25 cellular contexts compared by ENCODE assay signal in the genomic region with DNA sequence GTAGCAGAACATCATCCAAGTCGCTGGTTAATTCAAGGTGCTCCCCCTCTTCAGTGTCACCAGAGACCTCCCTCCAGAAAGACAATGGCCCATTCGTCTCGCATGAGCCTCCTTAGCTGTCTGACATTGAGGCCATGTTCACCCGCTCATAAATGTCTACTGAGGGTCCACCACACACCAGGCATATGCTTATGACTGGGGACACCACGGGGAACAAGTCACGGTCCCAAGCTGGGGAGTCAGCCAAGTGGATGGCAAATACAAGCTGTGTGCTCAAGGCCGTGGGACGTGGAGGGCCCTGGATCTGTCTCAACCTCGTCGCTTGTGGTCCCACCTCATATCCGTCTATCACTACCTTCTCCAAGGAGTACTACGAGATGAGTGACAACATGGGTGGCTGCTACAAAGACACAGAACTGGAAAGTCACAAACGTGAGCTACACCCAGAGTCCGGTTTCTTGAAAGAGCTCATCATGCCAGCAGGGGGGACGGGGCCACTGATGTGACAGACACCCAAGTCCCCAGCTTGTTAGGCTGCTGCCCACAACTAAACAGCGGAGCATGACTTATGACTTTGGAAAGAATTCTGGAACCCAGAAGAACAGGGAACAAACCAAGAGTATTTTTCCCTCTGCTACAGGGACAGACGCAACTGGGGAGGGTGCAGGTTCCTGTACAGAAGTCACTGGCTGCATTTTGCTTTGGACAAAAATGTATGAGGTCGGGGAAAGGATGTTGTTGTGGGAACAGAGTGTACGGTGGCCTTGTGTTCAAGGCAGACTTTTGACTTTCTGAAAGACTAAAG.
"Had no signal": no experiment of that assay in that cellular context is flagged by ENCODE, and none has a peak within 500 bp of the region (broad histone marks: within the 10 kb centered on the region; RNA-seq: fewer than 3 reads in every experiment).

No MANE protein-coding gene starts in this region.

- H3K27me3 ChIP-seq: colonic mucosa, dorsolateral prefrontal cortex, foreskin keratinocyte, pancreas, tibial artery had no signal

- H3K4me1 ChIP-seq: colonic mucosa, pancreas had no signal

- H3K4me3 ChIP-seq: colonic mucosa, dorsolateral prefrontal cortex, pancreas, prostate gland, smooth muscle cell, tibial artery had no signal

- DNase-seq: activated CD4-positive, alpha-beta memory T cell treated with anti-CD3 and anti-CD28 coated beads for 36 hours; activated CD4-positive, alpha-beta T cell treated with anti-CD3 and anti-CD28 coated beads for 48 hours; activated naive CD4-positive, alpha-beta T cell treated with Interleukin-2 at 50 U/mL for 16 hours; activated T-cell treated with anti-CD3 and anti-CD28 coated beads for 4 hours; activated T-cell treated with anti-CD3 and anti-CD28 coated beads, Interleukin-2, amount 50 U/mL, for 72 hours; anterior cingulate cortex; colonic mucosa; dorsolateral prefrontal cortex; effector memory CD4-positive, alpha-beta T cell; foreskin keratinocyte; mammary epithelial cell; pancreas; retina; SK-N-SH; stimulated activated CD4-positive, alpha-beta T cell treated with anti-CD3 and anti-CD28 coated beads, Interleukin-1b, Interleukin-23, amount 100 ng/mL, for 48 hours; stimulated activated CD4-positive, alpha-beta T cell treated with anti-CD3 and anti-CD28 coated beads, Interleukin-4, amount 100 ng/mL, for 4 hours; stimulated activated CD8-positive, alpha-beta memory T cell treated with anti-CD3 and anti-CD28 coated beads, Interleukin-4, amount 100 ng/mL, for 48 hours; stimulated activated naive CD8-positive, alpha-beta T cell treated with anti-CD3 and anti-CD28 coated beads, Interleukin-15, amount 100 ng/mL, for 72 hours; SW 1271; T-helper 9 cell; tibial artery had no signal

- H3K9ac ChIP-seq: SK-N-SH had no signal

- H3K27ac ChIP-seq: colonic mucosa, foreskin keratinocyte, pancreas, prostate gland, tibial artery, VCaP had no signal

- H3K4me2 ChIP-seq: SK-N-SH, smooth muscle cell had no signal

- H3K36me3 ChIP-seq: colonic mucosa, pancreas, prostate gland, tibial artery had no signal

- H3K9me3 ChIP-seq: colonic mucosa, pancreas, prostate gland, SK-N-SH, tibial artery had no signal

- ATAC-seq: activated T-cell treated with anti-CD3 and anti-CD28 coated beads, Interleukin-2, amount 50 U/mL, for 72 hours; foreskin keratinocyte; pancreas; stimulated activated memory B cell treated with anti-CD40 and anti-IgM and Interleukin-4, amounts not matched to agents 10 μg/mL and 1 μg/mL and 100 μg/mL, for 72 hours; stimulated activated naive CD8-positive, alpha-beta T cell treated with anti-CD3 and anti-CD28 coated beads, Interleukin-15, amount 100 ng/mL, for 72 hours had no signal
